Comparison of ENCODE assay signal across 25 cellular contexts in the genomic region with DNA sequence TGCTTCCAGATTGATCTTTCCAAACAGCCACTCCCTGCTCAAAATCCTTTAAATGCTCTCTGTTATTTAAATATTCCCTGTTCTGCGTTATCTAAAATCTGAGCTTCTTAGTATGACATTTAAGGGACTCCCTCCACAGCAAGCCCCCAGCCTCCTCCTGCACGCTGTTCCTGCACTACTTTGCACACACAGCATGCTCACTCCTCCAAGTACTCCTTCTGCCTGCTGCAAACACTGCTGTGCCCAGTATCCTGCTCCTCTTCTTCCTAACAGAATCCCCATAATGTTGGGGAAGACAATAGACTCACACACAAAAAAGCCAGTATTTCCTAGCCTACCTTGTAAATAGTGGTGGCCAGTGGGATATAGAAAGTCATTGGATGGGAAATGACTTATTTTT.
"Had no signal": no experiment of that assay in that cellular context is flagged by ENCODE, and none has a peak within 500 bp of the region (broad histone marks: within the 10 kb centered on the region; RNA-seq: fewer than 3 reads in every experiment).

No MANE protein-coding gene starts in this region.

- H3K27me3 ChIP-seq: ovary had no signal

- H3K4me1 Mint-ChIP-seq: activated B cell treated with CpG ODN at 0.5 μM for 24 hours; activated naive CD4-positive, alpha-beta T cell treated with anti-CD3 and anti-CD28 coated beads, Interleukin-2, amount 50 U/mL, for 24 hours; activated naive CD8-positive, alpha-beta T cell treated with anti-CD3 and anti-CD28 coated beads, Interleukin-2, amount 50 U/mL, for 24 hours; naive thymus-derived CD8-positive, alpha-beta T cell had no signal

- ATAC-seq: activated CD8-positive, alpha-beta T cell treated with anti-CD3 and anti-CD28 coated beads for 36 hours; activated naive CD8-positive, alpha-beta T cell treated with anti-CD3 and anti-CD28 coated beads, Interleukin-2, amount 50 U/mL, for 24 hours; activated T-cell treated with anti-CD3 and anti-CD28 coated beads, Interleukin-2, amount 50 U/mL, for 4 hours; foreskin keratinocyte; naive thymus-derived CD8-positive, alpha-beta T cell had no signal

- H3K36me3 ChIP-seq: breast epithelium, esophagus muscularis mucosa, ovary, prostate gland, spleen, suprapubic skin, tibial artery had no signal

- H3K4me1 ChIP-seq: breast epithelium, esophagus muscularis mucosa, foreskin keratinocyte, prostate gland, spleen, suprapubic skin, tibial artery had no signal

- H3K27ac Mint-ChIP-seq: activated B cell treated with CpG ODN at 0.5 μM for 24 hours; activated CD8-positive, alpha-beta T cell treated with anti-CD3 and anti-CD28 coated beads for 36 hours; activated naive CD4-positive, alpha-beta T cell treated with anti-CD3 and anti-CD28 coated beads, Interleukin-2, amount 50 U/mL, for 24 hours; activated naive CD8-positive, alpha-beta T cell treated with anti-CD3 and anti-CD28 coated beads, Interleukin-2, amount 50 U/mL, for 24 hours; activated T-helper 2 cell treated with anti-CD3 and anti-CD28 coated beads, Interferon-gamma antibody, Interleukin-2, Interleukin-4, amounts not matched to agents 10 μg/mL and 5 μg/mL and 100 μg/mL, durations not matched to agents 14 hours and 24 hours and 36 hours; naive thymus-derived CD8-positive, alpha-beta T cell had no signal

- FAIRE-seq: colon, keratinocyte had no signal

- H3K9me3 ChIP-seq: breast epithelium, esophagus muscularis mucosa, ovary, prostate gland, spleen, suprapubic skin, tibial artery had no signal

- H3K36me3 Mint-ChIP-seq: activated naive CD4-positive, alpha-beta T cell treated with anti-CD3 and anti-CD28 coated beads, Interleukin-2, amount 50 U/mL, for 24 hours; naive thymus-derived CD8-positive, alpha-beta T cell had no signal

- H3K4me3 Mint-ChIP-seq: activated B cell treated with CpG ODN at 0.5 μM for 24 hours; activated CD8-positive, alpha-beta T cell treated with anti-CD3 and anti-CD28 coated beads for 36 hours; activated naive CD4-positive, alpha-beta T cell treated with anti-CD3 and anti-CD28 coated beads, Interleukin-2, amount 50 U/mL, for 24 hours; activated naive CD8-positive, alpha-beta T cell treated with anti-CD3 and anti-CD28 coated beads, Interleukin-2, amount 50 U/mL, for 24 hours; activated T-cell treated with anti-CD3 and anti-CD28 coated beads, Interleukin-2, amount 50 U/mL, for 4 hours; naive thymus-derived CD8-positive, alpha-beta T cell had no signal

- H3K9me3 Mint-ChIP-seq: activated B cell treated with CpG ODN at 0.5 μM for 24 hours; activated CD8-positive, alpha-beta T cell treated with anti-CD3 and anti-CD28 coated beads for 36 hours; activated naive CD4-positive, alpha-beta T cell treated with anti-CD3 and anti-CD28 coated beads, Interleukin-2, amount 50 U/mL, for 24 hours; activated naive CD8-positive, alpha-beta T cell treated with anti-CD3 and anti-CD28 coated beads, Interleukin-2, amount 50 U/mL, for 24 hours; activated T-cell treated with anti-CD3 and anti-CD28 coated beads, Interleukin-2, amount 50 U/mL, for 4 hours; activated T-helper 2 cell treated with anti-CD3 and anti-CD28 coated beads, Interferon-gamma antibody, Interleukin-2, Interleukin-4, amounts not matched to agents 10 μg/mL and 5 μg/mL and 100 μg/mL, durations not matched to agents 14 hours and 24 hours and 36 hours had no signal

- H3K27ac ChIP-seq: breast epithelium, esophagus muscularis mucosa, foreskin keratinocyte, ovary, prostate gland, spleen, suprapubic skin, tibial artery had no signal

- H3K4me3 ChIP-seq: breast epithelium, esophagus muscularis mucosa, ovary, prostate gland, spleen, suprapubic skin, tibial artery had no signal

- DNase-seq: activated B cell treated with CpG ODN at 0.5 μM for 24 hours; activated CD4-positive, alpha-beta T cell treated with anti-CD3 and anti-CD28 coated beads, Interleukin-2, amount 50 U/mL, for 1 hour; activated CD8-positive, alpha-beta T cell treated with anti-CD3 and anti-CD28 coated beads for 36 hours; activated naive CD8-positive, alpha-beta T cell treated with anti-CD3 and anti-CD28 coated beads, Interleukin-2, amount 50 U/mL, for 24 hours; activated T-cell treated with anti-CD3 and anti-CD28 coated beads, Interleukin-2, amount 50 U/mL, for 4 hours; dermis blood vessel endothelial cell; effector CD4-positive, alpha-beta T cell; foreskin keratinocyte; left cardiac atrium; midbrain; naive thymus-derived CD8-positive, alpha-beta T cell; ovary; retina; spleen; stimulated activated naive CD4-positive, alpha-beta T cell; T-helper 2 cell; tibial artery had no signal
